1 cellular context compared by ENCODE assay signal in genomic region chr17:36197389-36197708, GRCh38.
TF ChIP-seq lines count a peak whose summit lies in the region.

No MANE protein-coding gene starts in this region.

TF ChIP-seq in GM12878, 131 proteins besides CTCF, POLR2A, EP300 and RAD21 (continued from another document):
- TF ChIP-seq CEBPZ (IDR thresholded peaks at IDR 0.05; ENCODE audit: low read depth, low read length) (no peak), CREM (IDR thresholded peaks at IDR 0.05; ENCODE audit: low read depth) (peak; percentile 48; the same call in 1 of the 2 replicates), BHLHE40 (IDR thresholded peaks at IDR 0.05; ENCODE audit: borderline replicate concordance in 1 of 2, low read depth in 2 of 2, low read length in 1 of 2) (peak; percentile 78 to 83), TCF7 (IDR thresholded peaks at IDR 0.05; ENCODE audit: borderline replicate concordance) (no peak), ZSCAN29 (IDR thresholded peaks at IDR 0.05) (no peak), MEF2A (IDR thresholded peaks at IDR 0.05; ENCODE audit: insufficient read depth, low read depth, low read length) (no peak), EED (IDR thresholded peaks at IDR 0.05; ENCODE audit: low read depth) (peak; percentile 84; the same call in 1 of the 2 replicates), RAD51 (IDR thresholded peaks at IDR 0.05) (no peak), BCLAF1 (IDR thresholded peaks at IDR 0.05) (no peak), ATF2 (IDR thresholded peaks at IDR 0.05; ENCODE audit: low read length) (0 out of 2 replicates have a peak, but pooled peaks have one; percentile 28), MAX (IDR thresholded peaks at IDR 0.05; ENCODE audit: low read depth, low read length) (no peak), IKZF2 (IDR thresholded peaks at IDR 0.05) (peak; percentile 42 to 63), ATF7 (IDR thresholded peaks at IDR 0.05; ENCODE audit: low read depth) (peak; percentile 64), SIN3A (IDR thresholded peaks at IDR 0.05; ENCODE audit: low read depth, low read length) (no peak), NR2F1 (conservative IDR thresholded peaks at IDR 0.05) (no peak)
TF ChIP-seq in GM12878: peak in this region for 11.
